8 cellular contexts compared by ENCODE assay signal in genomic region chr11:125164422-125165110, GRCh38. TPM values are rescaled to one million over a fixed set of nuclear protein-coding genes. Genes with fewer than 3 reads are reported as not detected.
DNase-seq lines count a peak whose midpoint lies in the region; TF ChIP-seq lines count a peak whose summit lies in the region.

Gene PKNOX2, plus strand, starts transcription at chr11:125164751. Its CDS starts 186,555 bp downstream, at chr11:125351306.

- peaks cover 14% of the 10 kb centered on the region for H3K79me2 ChIP-seq in hepatocyte

- WGBS in hepatocyte (ENCODE audit: low lambda C conversion rate, missing lambda C conversion rate): 3% methylated on average over 41 of the region's 58 CpGs

- H2AFZ ChIP-seq in hepatocyte: peak within 1 kb of the TSS; percentile 52

- TF ChIP-seq CTCF in astrocyte of the cerebellum (IDR thresholded peaks at IDR 0.05; ENCODE audit: low read depth, low read length, missing control alignments) (peak; percentile 55), hepatocyte (IDR thresholded peaks at IDR 0.05; ENCODE audit: poor library complexity) (peak; percentile 86), uterus (IDR thresholded peaks at IDR 0.05) (peak; percentile 54 to 89 (median 72))

- in situ Hi-C loops in astrocyte of the cerebellum (cut with HindIII; ENCODE audit: low sequenced_read_pairs): loop anchor here (5.0 kb wide), 1 partner anchor 93 kb away; no protein-coding TSS in a partner anchor

- DNase-seq in ELR (ENCODE audit: low read depth) (peak; percentile 68), T follicular helper cell (ENCODE audit: low read depth) (peak; percentile 44), astrocyte of the cerebellum (ENCODE audit: low read depth) (peak; percentile 52), hepatocyte (ENCODE audit: low spot score) (peak; percentile 91), renal cortical epithelial cell (ENCODE audit: low read depth) (peak; percentile 15), uterus (peak; percentile 77 to 81), NCI-H187 (lab: John Stamatoyannopoulos, UW) (no peak)

- H3K9ac ChIP-seq in HUES48 (ENCODE audit: low read depth, low read length): peak within 1 kb of the TSS; percentile 73

- H3K36me3 ChIP-seq in HUES48 (ENCODE audit: control insufficient read depth, insufficient read depth, low read length) (no peaks in the 10 kb centered on the region), hepatocyte (replicated peaks; ENCODE audit: insufficient read depth, low read depth) (no peaks in the 10 kb centered on the region), uterus (no peaks in the 10 kb centered on the region)

- no peaks in the 10 kb centered on the region for H3K9me2 ChIP-seq in hepatocyte (replicated peaks; ENCODE audit: insufficient read depth)

- peak; percentile 10 to 58 for TF ChIP-seq POLR2A in uterus (IDR thresholded peaks at IDR 0.05)

- peak within 1 kb of the TSS; percentile 76 for H3K4me3 ChIP-seq in HUES48 (ENCODE audit: low read depth, low read length)
- peak within 1 kb of the TSS; percentile 64 for H3K4me3 ChIP-seq in astrocyte of the cerebellum (ENCODE audit: low read depth, low read length)
- peak within 1 kb of the TSS; percentile 78 for H3K4me3 ChIP-seq in hepatocyte
- peak within 1 kb of the TSS; percentile 55 to 83 for H3K4me3 ChIP-seq in uterus

- no peaks in the 10 kb centered on the region for H4K20me1 ChIP-seq in hepatocyte (ENCODE audit: insufficient read depth, poor library complexity, severe bottlenecking)

- H3K27me3 ChIP-seq in HUES48 (ENCODE audit: control insufficient read depth, insufficient read depth, low read length): peaks cover 45% of the 10 kb centered on the region
- H3K27me3 ChIP-seq in hepatocyte: peaks cover 42% of the 10 kb centered on the region
- no peaks in the 10 kb centered on the region for H3K27me3 ChIP-seq in uterus

- peak within 1 kb of the TSS; percentile 97 for H3K4me2 ChIP-seq in hepatocyte

- no peaks in the 10 kb centered on the region for H3K9me3 ChIP-seq in HUES48 (ENCODE audit: control insufficient read depth, insufficient read depth, low read length)
- no peaks in the 10 kb centered on the region for H3K9me3 ChIP-seq in hepatocyte (ENCODE audit: low read depth)
- no peaks in the 10 kb centered on the region for H3K9me3 ChIP-seq in uterus

- intact Hi-C loops in uterus (cut with DNase I; ENCODE audit: low total_unique reads): loop anchor here (5.0 kb wide), 1 partner anchor 183 kb away; no protein-coding TSS in a partner anchor

- H3K4me1 ChIP-seq in HUES48 (ENCODE audit: control insufficient read depth, insufficient read depth, low read length) (peaks cover 54% of the 10 kb centered on the region), hepatocyte (ENCODE audit: insufficient read depth) (peaks cover 34% of the 10 kb centered on the region), uterus (no peaks in the 10 kb centered on the region)

- H3K27ac ChIP-seq in HUES48 (ENCODE audit: low read depth, low read length): peak within 1 kb of the TSS; percentile 93
- H3K27ac ChIP-seq in hepatocyte: peak within 1 kb of the TSS; percentile 65
- H3K27ac ChIP-seq in uterus: peak within 1 kb of the TSS; percentile 79 to 91

RNA-seq across cellular contexts. Expression of gene PKNOX2, which starts in this region (rescaled TPM):
- 3.1 and 4.3 TPM in 2 replicates for total RNA-seq in hepatocyte
- polyA plus RNA-seq in hepatocyte: 2.1 and 3.0 TPM in 2 replicates
- not detected in 2 replicates for total RNA-seq in renal cortical epithelial cell
- total RNA-seq in uterus: 10 to 100 TPM in 1 of 4 donors, 1 to 10 TPM in 2, under 1 TPM in 1; 0.29 to 22.7 (median 3.3) TPM

Comparison
In these comparisons a context has a peak if more than half of its experiments do, and no peak if none do; other contexts are left out.
1. Peak in DNase-seq in renal cortical epithelial cell; RNA of the gene not detected or under 1 TPM.
2. DNase-seq: peak in ELR (single experiment), T follicular helper cell (single experiment), astrocyte of the cerebellum (single experiment), hepatocyte (single experiment) and uterus (2 of 2); none in NCI-H187 (0 of 2).
3. Peak in every context shown above with its lines, with median percentiles within 50 percentile points of each other: H3K27ac ChIP-seq, H3K4me3 ChIP-seq and CTCF ChIP-seq.